Comparison of ENCODE assay signal across 18 cellular contexts in the genomic region with DNA sequence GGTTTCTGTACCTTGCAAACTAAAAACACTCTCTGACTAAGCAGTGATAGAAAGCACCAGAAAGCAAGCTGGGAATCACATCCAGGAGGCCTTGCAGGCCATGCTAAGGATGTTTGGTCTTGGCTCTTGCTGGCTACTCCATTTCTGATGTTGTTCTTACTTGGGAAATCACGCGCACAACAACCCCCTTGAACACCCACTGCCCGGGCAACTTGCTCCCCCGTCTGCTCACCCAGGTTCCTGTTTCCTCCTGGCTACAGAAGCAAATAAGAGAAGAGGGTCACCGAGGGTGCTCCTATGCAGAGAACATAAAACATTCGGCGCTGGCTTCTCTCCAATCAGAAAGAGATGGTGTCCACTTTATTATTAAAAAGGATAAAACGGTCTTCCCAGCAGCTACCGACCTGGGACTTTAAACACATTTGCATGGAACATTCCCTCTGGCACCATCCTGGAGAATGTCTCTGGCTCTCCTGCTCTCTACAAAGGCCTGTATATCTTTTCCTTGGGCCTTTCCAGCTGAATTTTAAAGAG.
"Had no signal": no experiment of that assay in that cellular context is flagged by ENCODE, and none has a peak within 500 bp of the region (broad histone marks: within the 10 kb centered on the region; RNA-seq: fewer than 3 reads in every experiment).

No MANE protein-coding gene starts in this region.

- ATAC-seq: K562 had no signal

- H3K4me1 Mint-ChIP-seq: IgD-negative memory B cell had no signal

- DNase-seq: Kasumi-1, MM.1S, NCI-H1436, NCI-H187, NCI-H2029, NCI-H2081 treated with DMSO at 0.1 percent for 48 hours, NCI-H2227 treated with DMSO at 0.1 percent for 48 hours, NCI-H69, NCI-H774, Right ventricle myocardium superior, RPMI8226, SIG-M5 had no signal

- H3K36me3 ChIP-seq: SJSA1 had no signal

- H3K27ac ChIP-seq: HL-60, KMS-11, SJSA1, SK-N-MC had no signal

- H3K4me3 Mint-ChIP-seq: IgD-negative memory B cell had no signal

- H3K4me1 ChIP-seq: SJSA1 had no signal

- H3K4me3 ChIP-seq: K562, SJSA1, SK-N-MC had no signal
